8 cellular contexts compared by ENCODE assay signal in the genomic region with DNA sequence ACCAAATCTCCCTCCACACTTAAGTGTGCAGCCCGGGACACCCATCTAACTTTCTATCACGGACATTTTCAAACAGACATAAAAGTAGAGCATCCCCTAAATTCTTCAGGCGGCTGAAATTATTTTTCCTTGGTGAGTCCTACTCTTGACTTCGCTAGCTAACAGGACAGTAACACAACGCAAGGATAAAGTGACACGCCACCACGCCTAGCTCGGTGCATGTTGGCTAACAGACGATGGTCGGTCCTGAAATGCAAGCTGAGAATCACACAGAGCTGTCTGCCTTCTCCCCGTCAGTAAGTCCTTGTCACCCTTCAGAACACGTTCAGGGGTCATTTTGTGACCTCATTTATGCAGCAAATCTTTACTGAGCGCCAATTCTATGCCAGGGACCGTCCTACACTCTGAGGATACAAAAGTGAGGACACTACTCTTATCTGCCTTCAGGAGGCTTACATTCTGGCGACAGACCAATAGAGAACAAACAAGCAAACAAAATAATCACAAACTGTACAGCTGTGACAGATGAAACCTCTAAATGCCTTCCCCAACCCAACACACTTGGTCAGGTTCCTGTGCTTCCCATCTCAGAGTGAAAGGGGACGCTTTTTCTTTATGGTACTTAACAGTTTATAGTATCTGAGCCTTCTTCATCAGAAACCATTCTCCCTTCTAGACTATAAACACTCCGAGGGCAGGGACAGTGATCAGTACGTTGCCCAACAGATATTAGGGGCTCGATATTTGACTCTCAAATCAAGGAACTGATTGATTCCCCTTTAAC. TPM values are rescaled to one million over a fixed set of nuclear protein-coding genes. Genes with fewer than 3 reads are reported as not detected.
DNase-seq lines count a peak whose midpoint lies in the region; ATAC-seq lines count a peak whose summit lies in the region.
"Had no signal": no experiment of that assay in that cellular context is flagged by ENCODE, and none has a peak within 500 bp of the region (broad histone marks: within the 10 kb centered on the region; RNA-seq: fewer than 3 reads in every experiment).

No MANE protein-coding gene starts in this region.

- DNase-seq in activated CD8-positive, alpha-beta T cell treated with anti-CD3 and anti-CD28 coated beads, Interleukin-2, amount 10 ng/mL, durations not matched to agents 7 days and 5 days = no peak
- DNase-seq in stimulated activated naive B cell treated with anti-CD40 and anti-IgM and Interleukin-4, amounts not matched to agents 10 μg/mL and 1 μg/mL and 100 μg/mL, for 72 hours = no peak
- DNase-seq: stimulated activated CD4-positive, alpha-beta T cell treated with anti-CD3 and anti-CD28 coated beads, Interleukin-1b, Interleukin-23, amount 100 ng/mL, for 48 hours had no signal

- H3K9me3 ChIP-seq in HUES6 (ENCODE audit: control insufficient read depth, insufficient read depth, low read depth, low read length) = no peaks in the 10 kb centered on the region
- no peaks in the 10 kb centered on the region for H3K9me3 ChIP-seq in iPS-18c (ENCODE audit: control insufficient read depth, insufficient read depth, low read length)

- H3K4me3 ChIP-seq in HUES6 (ENCODE audit: low read depth, low read length) (peak overlapping the region; percentile 95), iPS-18c (ENCODE audit: insufficient read depth, low read depth, low read length) (peak overlapping the region; percentile 87)

- no peaks in the 10 kb centered on the region for H3K27me3 ChIP-seq in HUES6 (ENCODE audit: control insufficient read depth, insufficient read depth, low read length)

- H3K27ac Mint-ChIP-seq in activated CD8-positive, alpha-beta T cell treated with anti-CD3 and anti-CD28 coated beads, Interleukin-2, amount 10 ng/mL, durations not matched to agents 7 days and 5 days = peak overlapping the region; percentile 86
- H3K27ac Mint-ChIP-seq in stimulated activated naive B cell treated with anti-CD40 and anti-IgM and Interleukin-4, amounts not matched to agents 10 μg/mL and 1 μg/mL and 100 μg/mL, for 72 hours = peak overlapping the region; percentile 89

- no peaks in the 10 kb centered on the region for H3K27me3 Mint-ChIP-seq in activated CD8-positive, alpha-beta T cell treated with anti-CD3 and anti-CD28 coated beads, Interleukin-2, amount 10 ng/mL, durations not matched to agents 7 days and 5 days (ENCODE audit: low read depth)
- no peaks in the 10 kb centered on the region for H3K27me3 Mint-ChIP-seq in stimulated activated naive B cell treated with anti-CD40 and anti-IgM and Interleukin-4, amounts not matched to agents 10 μg/mL and 1 μg/mL and 100 μg/mL, for 72 hours

- no peaks in the 10 kb centered on the region for H3K4me1 ChIP-seq in HUES6 (ENCODE audit: control insufficient read depth, insufficient read depth, low read length)

- H3K4me1 Mint-ChIP-seq in activated CD8-positive, alpha-beta T cell treated with anti-CD3 and anti-CD28 coated beads, Interleukin-2, amount 10 ng/mL, durations not matched to agents 7 days and 5 days (ENCODE audit: low read depth) = peaks cover 27% of the 10 kb centered on the region
- peaks cover 14 to 31% of the 10 kb centered on the region in 2 donors for H3K4me1 Mint-ChIP-seq in stimulated activated naive B cell treated with anti-CD40 and anti-IgM and Interleukin-4, amounts not matched to agents 10 μg/mL and 1 μg/mL and 100 μg/mL, for 72 hours

- peak overlapping the region; percentile 92 for H3K4me3 Mint-ChIP-seq in activated CD8-positive, alpha-beta T cell treated with anti-CD3 and anti-CD28 coated beads, Interleukin-2, amount 10 ng/mL, durations not matched to agents 7 days and 5 days
- H3K4me3 Mint-ChIP-seq in stimulated activated naive B cell treated with anti-CD40 and anti-IgM and Interleukin-4, amounts not matched to agents 10 μg/mL and 1 μg/mL and 100 μg/mL, for 72 hours = peak overlapping the region; percentile 87 to 88

- H3K27ac ChIP-seq in HUES6 (ENCODE audit: low read depth, low read length) = no peak overlapping the region

- peaks cover 8% of the 10 kb centered on the region for H3K36me3 ChIP-seq in HUES6 (ENCODE audit: control insufficient read depth, insufficient read depth, low read length)

- no peak for ATAC-seq in activated CD8-positive, alpha-beta T cell treated with anti-CD3 and anti-CD28 coated beads, Interleukin-2, amount 10 ng/mL, durations not matched to agents 7 days and 5 days
- no peak for ATAC-seq in stimulated activated naive B cell treated with anti-CD40 and anti-IgM and Interleukin-4, amounts not matched to agents 10 μg/mL and 1 μg/mL and 100 μg/mL, for 72 hours (replicated peaks)
- ATAC-seq in HG02610 (IDR thresholded peaks at IDR 0.05; ENCODE audit: unreplicated experiment) = no peak
- ATAC-seq in HG03175 (IDR thresholded peaks at IDR 0.05; ENCODE audit: unreplicated experiment) = no peak
- ATAC-seq in GM18867 (IDR thresholded peaks at IDR 0.05; ENCODE audit: unreplicated experiment) = no peak

- CTCF ChIA-PET in activated CD8-positive, alpha-beta T cell treated with anti-CD3 and anti-CD28 coated beads, Interleukin-2, amount 10 ng/mL, durations not matched to agents 7 days and 5 days (lab: Charles Lee) = interaction anchor here (1.5 kb wide), 1 partner anchor 21 kb away, joined by 3 read pairs; no protein-coding TSS in a partner anchor

- POLR2A ChIA-PET in activated CD8-positive, alpha-beta T cell treated with anti-CD3 and anti-CD28 coated beads, Interleukin-2, amount 10 ng/mL, durations not matched to agents 7 days and 5 days (lab: Charles Lee) = no interaction called here

- H3K36me3 Mint-ChIP-seq in activated CD8-positive, alpha-beta T cell treated with anti-CD3 and anti-CD28 coated beads, Interleukin-2, amount 10 ng/mL, durations not matched to agents 7 days and 5 days (ENCODE audit: low read depth) = peaks cover 9% of the 10 kb centered on the region
- peaks cover 2 to 7% of the 10 kb centered on the region in 2 donors for H3K36me3 Mint-ChIP-seq in stimulated activated naive B cell treated with anti-CD40 and anti-IgM and Interleukin-4, amounts not matched to agents 10 μg/mL and 1 μg/mL and 100 μg/mL, for 72 hours

- no peaks in the 10 kb centered on the region for H3K9me3 Mint-ChIP-seq in activated CD8-positive, alpha-beta T cell treated with anti-CD3 and anti-CD28 coated beads, Interleukin-2, amount 10 ng/mL, durations not matched to agents 7 days and 5 days (ENCODE audit: insufficient read depth)
- H3K9me3 Mint-ChIP-seq in stimulated activated naive B cell treated with anti-CD40 and anti-IgM and Interleukin-4, amounts not matched to agents 10 μg/mL and 1 μg/mL and 100 μg/mL, for 72 hours = no peaks in the 10 kb centered on the region

- H3K9ac ChIP-seq in HUES6 (ENCODE audit: low read length) = no peak overlapping the region

RNA-seq across cellular contexts. Expression of a gene that starts 1.3 kb away (rescaled TPM):
- 10 to 100 TPM; 54.9 to 55.2 TPM for total RNA-seq in activated CD8-positive, alpha-beta T cell treated with anti-CD3 and anti-CD28 coated beads, Interleukin-2, amount 10 ng/mL, durations not matched to agents 7 days and 5 days

RNA-seq across cellular contexts. Expression of a gene that starts 39.5 kb away (rescaled TPM):
- total RNA-seq in activated CD8-positive, alpha-beta T cell treated with anti-CD3 and anti-CD28 coated beads, Interleukin-2, amount 10 ng/mL, durations not matched to agents 7 days and 5 days = 10 to 100 TPM; 25.5 to 26.7 TPM
